2 cellular contexts compared by ENCODE assay signal in genomic region chr16:1311212-1311737, GRCh38.
TF ChIP-seq lines count a peak whose summit lies in the region.

No MANE protein-coding gene starts in this region.

TF ChIP-seq in SK-N-SH, 30 proteins besides CTCF, POLR2A, EP300 and RAD21:
- TF ChIP-seq REST (IDR thresholded peaks at IDR 0.05; ENCODE audit: low read depth, low read length), result no peak
- no peak for TF ChIP-seq JUND (IDR thresholded peaks at IDR 0.05)

TF ChIP-seq in SK-N-SH treated with all-trans-retinoic acid at 6 μM for 48 hours, 23 proteins besides CTCF, POLR2A, EP300 and RAD21:
- TF ChIP-seq ZFP30 (CRISPR knock-in tag; IDR thresholded peaks at IDR 0.05), result no peak
- TF ChIP-seq TOX (CRISPR knock-in tag; IDR thresholded peaks at IDR 0.05; ENCODE audit: borderline replicate concordance), result no peak
- no peak for TF ChIP-seq SNAI2 (CRISPR knock-in tag; IDR thresholded peaks at IDR 0.05)
- no peak for TF ChIP-seq GLIS3 (CRISPR knock-in tag; IDR thresholded peaks at IDR 0.05)
- no peak for TF ChIP-seq CREB5 (CRISPR knock-in tag; IDR thresholded peaks at IDR 0.05; ENCODE audit: low read depth)
- no peak for TF ChIP-seq OSR1 (CRISPR knock-in tag; IDR thresholded peaks at IDR 0.05)
- TF ChIP-seq TSHZ2 (CRISPR knock-in tag; IDR thresholded peaks at IDR 0.05), result no peak
- TF ChIP-seq ZFP3 (CRISPR knock-in tag; IDR thresholded peaks at IDR 0.05), result no peak
- no peak for TF ChIP-seq PPARA (CRISPR knock-in tag; IDR thresholded peaks at IDR 0.05; ENCODE audit: borderline replicate concordance)
- no peak for TF ChIP-seq PATZ1 (CRISPR knock-in tag; IDR thresholded peaks at IDR 0.05; ENCODE audit: borderline replicate concordance)
- TF ChIP-seq RARB (CRISPR knock-in tag; IDR thresholded peaks at IDR 0.05), result no peak
- no peak for TF ChIP-seq ESRRG (CRISPR knock-in tag; IDR thresholded peaks at IDR 0.05)
- TF ChIP-seq ZNF565 (CRISPR knock-in tag; conservative IDR thresholded peaks at IDR 0.05; ENCODE audit: low read depth), result no peak
- TF ChIP-seq BACH2 (CRISPR knock-in tag; IDR thresholded peaks at IDR 0.05; ENCODE audit: borderline replicate concordance), result no peak
- TF ChIP-seq ISL1 (CRISPR knock-in tag; IDR thresholded peaks at IDR 0.05), result no peak
- no peak for TF ChIP-seq ZNF8 (CRISPR knock-in tag; IDR thresholded peaks at IDR 0.05)
